In genomic region chr12:131312793-131313545, GRCh38 we compare ENCODE assay signal across 30 cellular contexts.
"Had no signal": no experiment of that assay in that cellular context is flagged by ENCODE, and none has a peak within 500 bp of the region (broad histone marks: within the 10 kb centered on the region; RNA-seq: fewer than 3 reads in every experiment).

No MANE protein-coding gene starts in this region.

- H3K4me3 Mint-ChIP-seq: dendritic cell treated with granulocyte-macrophage colony-stimulating factor and Interleukin-4, amounts not matched to agents 40 ng/mL and 50 ng/mL, for 4 days; memory B cell; mesothelial cell of epicardium; natural killer cell treated with Interleukin-12 subunit alpha and Interleukin-12 subunit beta and Interleukin-15 and Interleukin-18, amount 100 ng/mL, for 72 hours; neural progenitor cell; stimulated activated naive B cell treated with anti-CD40 and anti-IgM and Interleukin-4, amounts not matched to agents 10 μg/mL and 1 μg/mL and 100 μg/mL, for 72 hours; stimulated activated naive CD8-positive, alpha-beta T cell treated with anti-CD3 and anti-CD28 coated beads, Interleukin-15, Interleukin-2, amounts not matched to agents 100 ng/mL and 50 ng/mL, for 24 hours had no signal

- DNase-seq: central memory CD4-positive, alpha-beta T cell; colonic mucosa; effector memory CD4-positive, alpha-beta T cell; esophagus squamous epithelium; foreskin melanocyte; glutamatergic neuron; heart right ventricle; hippocampal formation; immature natural killer cell; left ventricle myocardium superior; mucosa of descending colon; naive B cell; occipital lobe; pancreas; sigmoid colon; stimulated activated CD4-positive, alpha-beta T cell treated with anti-CD3 and anti-CD28 coated beads, Interleukin-15, amount 100 ng/mL, for 24 hours; stimulated activated CD4-positive, alpha-beta T cell treated with anti-CD3 and anti-CD28 coated beads, Interleukin-2, amount 100 ng/mL, for 48 hours; stimulated activated naive B cell treated with anti-CD40 and anti-IgM and Interleukin-4, amounts not matched to agents 10 μg/mL and 1 μg/mL and 100 μg/mL, for 72 hours; upper lobe of left lung had no signal

- H3K27me3 ChIP-seq: colonic mucosa, pancreas, right atrium auricular region had no signal

- ATAC-seq: heart right ventricle; left ventricle myocardium superior; mucosa of descending colon; natural killer cell treated with Interleukin-12 subunit alpha and Interleukin-12 subunit beta and Interleukin-15 and Interleukin-18, amount 100 ng/mL, for 72 hours; pancreas had no signal

- H3K4me1 ChIP-seq: colonic mucosa, esophagus squamous epithelium, heart right ventricle, neural progenitor cell, pancreas, right atrium auricular region, sigmoid colon, upper lobe of left lung had no signal

- H3K27ac ChIP-seq: colonic mucosa, esophagus squamous epithelium, heart right ventricle, neural progenitor cell, pancreas, right atrium auricular region, sigmoid colon, thoracic aorta, tibial nerve, upper lobe of left lung had no signal

- H3K9me3 ChIP-seq: colonic mucosa, esophagus squamous epithelium, heart right ventricle, mucosa of descending colon, pancreas, right atrium auricular region, sigmoid colon, thoracic aorta, tibial nerve, upper lobe of left lung had no signal

- H3K4me1 Mint-ChIP-seq: mesothelial cell of epicardium, neural progenitor cell had no signal

- H3K36me3 Mint-ChIP-seq: mesothelial cell of epicardium; neural progenitor cell; stimulated activated naive B cell treated with anti-CD40 and anti-IgM and Interleukin-4, amounts not matched to agents 10 μg/mL and 1 μg/mL and 100 μg/mL, for 72 hours had no signal

- H3K4me3 ChIP-seq: colonic mucosa, esophagus squamous epithelium, heart right ventricle, lung, mucosa of descending colon, neural progenitor cell, pancreas, right atrium auricular region, sigmoid colon, thoracic aorta, tibial nerve, upper lobe of left lung had no signal

- H3K9ac ChIP-seq: neural progenitor cell had no signal

- H3K27ac Mint-ChIP-seq: dendritic cell treated with granulocyte-macrophage colony-stimulating factor and Interleukin-4, amounts not matched to agents 40 ng/mL and 50 ng/mL, for 4 days; immature natural killer cell; memory B cell; mesothelial cell of epicardium; naive B cell; natural killer cell treated with Interleukin-12 subunit alpha and Interleukin-12 subunit beta and Interleukin-15 and Interleukin-18, amount 100 ng/mL, for 72 hours; neural progenitor cell; progenitor cell of endocrine pancreas; stimulated activated naive B cell treated with anti-CD40 and anti-IgM and Interleukin-4, amounts not matched to agents 10 μg/mL and 1 μg/mL and 100 μg/mL, for 72 hours; stimulated activated naive CD8-positive, alpha-beta T cell treated with anti-CD3 and anti-CD28 coated beads, Interleukin-15, Interleukin-2, amounts not matched to agents 100 ng/mL and 50 ng/mL, for 24 hours had no signal

- H3K36me3 ChIP-seq: colonic mucosa, esophagus squamous epithelium, heart right ventricle, neural progenitor cell, pancreas, right atrium auricular region, sigmoid colon, thoracic aorta, tibial nerve, upper lobe of left lung had no signal
